ENCODE assay signal across 12 cellular contexts in genomic region chr13:40941581-40941980, GRCh38.
"Had no signal": no experiment of that assay in that cellular context is flagged by ENCODE, and none has a peak within 500 bp of the region (broad histone marks: within the 10 kb centered on the region; RNA-seq: fewer than 3 reads in every experiment).

No MANE protein-coding gene starts in this region.

- H3K9me3 ChIP-seq: gastrocnemius medialis, tibial nerve had no signal

- H3K4me1 ChIP-seq: parathyroid adenoma had no signal

- H3K4me3 Mint-ChIP-seq: neural crest cell had no signal

- H3K9me3 Mint-ChIP-seq: neural crest cell had no signal

- H3K4me1 Mint-ChIP-seq: neural crest cell had no signal

- H3K27ac ChIP-seq: coronary artery, gastrocnemius medialis, parathyroid adenoma, tibial nerve had no signal

- DNase-seq: activated effector memory CD4-positive, alpha-beta T cell treated with Interleukin-2 at 50 U/mL for 16 hours; caudate nucleus; effector CD8-positive, alpha-beta T cell; gastrocnemius medialis; left ventricle myocardium superior; SIG-M5; stimulated activated CD4-positive, alpha-beta T cell treated with anti-CD3 and anti-CD28 coated beads, Interleukin-4, amount 100 ng/mL, for 4 hours; T-helper 9 cell had no signal

- H3K4me3 ChIP-seq: coronary artery, gastrocnemius medialis, tibial nerve had no signal

- H3K27me3 ChIP-seq: gastrocnemius medialis, tibial nerve had no signal
